ENCODE assay signal across 17 cellular contexts in genomic region chr7:157855452-157856213, GRCh38.
DNase-seq lines count a peak whose midpoint lies in the region; ATAC-seq and TF ChIP-seq lines count a peak whose summit lies in the region.
"Had no signal": no experiment of that assay in that cellular context is flagged by ENCODE, and none has a peak within 500 bp of the region (broad histone marks: within the 10 kb centered on the region; RNA-seq: fewer than 3 reads in every experiment).

No MANE protein-coding gene starts in this region.

- no peak overlapping the region for H3K9ac ChIP-seq in mesenchymal stem cell (ENCODE audit: low read length)

- no peak overlapping the region for H4K91ac ChIP-seq in mesenchymal stem cell (ENCODE audit: low read length)

- no peak for DNase-seq in activated naive CD4-positive, alpha-beta T cell treated with anti-CD3 and anti-CD28 coated beads for 36 hours
- DNase-seq in activated naive CD4-positive, alpha-beta T cell treated with anti-CD3 and anti-CD28 coated beads, Interleukin-2, amount 50 U/mL, for 72 hours (ENCODE audit: low spot score in 2 of 2) = no peak
- peak; percentile 30 for DNase-seq in SK-N-DZ (ENCODE audit: low spot score)
- no peak for DNase-seq in lower lobe of right lung
- DNase-seq in aorta = peak; percentile 58 to 59
- no peak for DNase-seq in mesenchymal stem cell
- no peak for DNase-seq in type B pancreatic cell (ENCODE audit: extremely low spot score, unreplicated experiment)
- DNase-seq: Caco-2, HCEC 1CT, IMR-90, NCI-H1092, NCI-H345, NCI-H526 treated with DMSO at 0.1 percent for 48 hours, PC-9 had no signal

- H3K23ac ChIP-seq in mesenchymal stem cell (ENCODE audit: low read length in 2 of 2) = no peak overlapping the region

- H3K4ac ChIP-seq in mesenchymal stem cell (ENCODE audit: low read depth in 1 of 2, low read length in 2 of 2) = no peak overlapping the region

- H3K36me3 Mint-ChIP-seq in activated naive CD4-positive, alpha-beta T cell treated with anti-CD3 and anti-CD28 coated beads for 36 hours (ENCODE audit: low read depth) = no peaks in the 10 kb centered on the region
- H3K36me3 Mint-ChIP-seq in activated naive CD4-positive, alpha-beta T cell treated with anti-CD3 and anti-CD28 coated beads, Interleukin-2, amount 50 U/mL, for 72 hours = no peaks in the 10 kb centered on the region
- H3K36me3 Mint-ChIP-seq in type B pancreatic cell = no peaks in the 10 kb centered on the region

- CTCF ChIA-PET in activated naive CD4-positive, alpha-beta T cell treated with anti-CD3 and anti-CD28 coated beads for 36 hours (lab: Charles Lee) = no interaction called here

- peaks cover 17% of the 10 kb centered on the region for H3K4me1 Mint-ChIP-seq in activated naive CD4-positive, alpha-beta T cell treated with anti-CD3 and anti-CD28 coated beads for 36 hours (ENCODE audit: low read depth)
- peaks cover 25% of the 10 kb centered on the region for H3K4me1 Mint-ChIP-seq in type B pancreatic cell (ENCODE audit: unreplicated experiment)

- H3K27me3 ChIP-seq in lower lobe of right lung (ENCODE audit: low read depth) (no peaks in the 10 kb centered on the region), aorta (ENCODE audit: control insufficient read depth in 1 of 2, insufficient read depth in 2 of 2, low read length in 1 of 2) (no peaks in the 10 kb centered on the region), mesenchymal stem cell (ENCODE audit: control insufficient read depth in 1 of 2, insufficient read depth in 1 of 2, low read length in 2 of 2) (no peaks in the 10 kb centered on the region)

- 66 to 67% methylated on average over 22 of the region's 22 CpGs for WGBS in aorta, 2 donors
- 68% methylated on average over 16 of the region's 22 CpGs for whole genome bisulfite sequencing in mesenchymal stem cell

- no peak overlapping the region for H3K27ac ChIP-seq in lower lobe of right lung
- no peak overlapping the region for H3K27ac ChIP-seq in aorta (ENCODE audit: low read depth in 1 of 2, low read length in 2 of 2)
- H3K27ac ChIP-seq in mesenchymal stem cell (ENCODE audit: low read length, poor library complexity, severe bottlenecking) = no peak overlapping the region
- H3K27ac ChIP-seq: C4-2B, PC-9 had no signal

- H3K79me1 ChIP-seq in mesenchymal stem cell (replicated peaks; ENCODE audit: low read length, poor library complexity, severe bottlenecking) = no peaks in the 10 kb centered on the region

- peak overlapping the region; percentile 24 for H3K27ac Mint-ChIP-seq in activated naive CD4-positive, alpha-beta T cell treated with anti-CD3 and anti-CD28 coated beads for 36 hours
- no peak overlapping the region for H3K27ac Mint-ChIP-seq in activated naive CD4-positive, alpha-beta T cell treated with anti-CD3 and anti-CD28 coated beads, Interleukin-2, amount 50 U/mL, for 72 hours
- no peak overlapping the region for H3K27ac Mint-ChIP-seq in type B pancreatic cell

- H2BK15ac ChIP-seq in mesenchymal stem cell (ENCODE audit: low read depth, poor library complexity, severe bottlenecking) = no peak overlapping the region

- no peak overlapping the region for H2AFZ ChIP-seq in mesenchymal stem cell (ENCODE audit: low read depth, low read length)
- H2AFZ ChIP-seq: PC-9 had no signal

- H3K9me3 ChIP-seq in lower lobe of right lung = no peaks in the 10 kb centered on the region
- H3K9me3 ChIP-seq in aorta (ENCODE audit: control insufficient read depth, low read length) = no peaks in the 10 kb centered on the region
- no peaks in the 10 kb centered on the region for H3K9me3 ChIP-seq in mesenchymal stem cell (ENCODE audit: control insufficient read depth, low read length)
- H3K9me3 ChIP-seq: Caco-2 had no signal

- peaks cover 5% of the 10 kb centered on the region for H3K4me1 ChIP-seq in lower lobe of right lung
- no peaks in the 10 kb centered on the region for H3K4me1 ChIP-seq in aorta (ENCODE audit: control insufficient read depth in 1 of 2, insufficient read depth in 2 of 2, low read length in 2 of 2)
- H3K4me1 ChIP-seq in mesenchymal stem cell (ENCODE audit: control insufficient read depth, insufficient read depth, low read depth, low read length) = no peaks in the 10 kb centered on the region
- H3K4me1 ChIP-seq: Caco-2 had no signal

- H3K36me3 ChIP-seq in lower lobe of right lung = no peaks in the 10 kb centered on the region
- H3K36me3 ChIP-seq in aorta (ENCODE audit: control insufficient read depth in 1 of 2, insufficient read depth in 2 of 2, low read length in 1 of 2) = no peaks in the 10 kb centered on the region
- no peaks in the 10 kb centered on the region for H3K36me3 ChIP-seq in mesenchymal stem cell (ENCODE audit: control insufficient read depth in 1 of 2, insufficient read depth in 2 of 2, low read depth in 1 of 2, low read length in 2 of 2)

- H2BK5ac ChIP-seq in mesenchymal stem cell (ENCODE audit: low read depth, low read length, poor library complexity, severe bottlenecking) = no peak overlapping the region

- no peak overlapping the region for H2AK5ac ChIP-seq in mesenchymal stem cell (ENCODE audit: low read length, severe bottlenecking)

- TF ChIP-seq CTCF in lower lobe of right lung (IDR thresholded peaks at IDR 0.05) (no peak), type B pancreatic cell (conservative IDR thresholded peaks at IDR 0.05) (no peak)

- no peak overlapping the region for H3K4me3 Mint-ChIP-seq in activated naive CD4-positive, alpha-beta T cell treated with anti-CD3 and anti-CD28 coated beads for 36 hours
- H3K4me3 Mint-ChIP-seq in type B pancreatic cell = no peak overlapping the region

- H2BK120ac ChIP-seq in mesenchymal stem cell (ENCODE audit: low read depth, low read length) = no peak overlapping the region

- H3K4me3 ChIP-seq in lower lobe of right lung (peak overlapping the region; percentile 40), aorta (ENCODE audit: low read length in 2 of 2) (no peak overlapping the region), mesenchymal stem cell (ENCODE audit: insufficient read depth in 1 of 2, low read depth in 1 of 2, low read length in 2 of 2) (no peak overlapping the region)
- H3K4me3 ChIP-seq: GM12878, PC-9 had no signal

- H3K9me3 Mint-ChIP-seq in activated naive CD4-positive, alpha-beta T cell treated with anti-CD3 and anti-CD28 coated beads for 36 hours = no peaks in the 10 kb centered on the region
- H3K9me3 Mint-ChIP-seq in activated naive CD4-positive, alpha-beta T cell treated with anti-CD3 and anti-CD28 coated beads, Interleukin-2, amount 50 U/mL, for 72 hours = peaks cover 0 to 6% of the 10 kb centered on the region in 2 donors
- H3K9me3 Mint-ChIP-seq in type B pancreatic cell = no peaks in the 10 kb centered on the region

- H3K14ac ChIP-seq in mesenchymal stem cell (ENCODE audit: low read length in 2 of 2) = no peak overlapping the region

- no peak overlapping the region for H4K8ac ChIP-seq in mesenchymal stem cell (ENCODE audit: low read length)

- no peak overlapping the region for H3K4me2 ChIP-seq in mesenchymal stem cell (ENCODE audit: low read length, poor library complexity, severe bottlenecking)
- H3K4me2 ChIP-seq: PC-9 had no signal

- no peak overlapping the region for H3K18ac ChIP-seq in mesenchymal stem cell (ENCODE audit: low read depth in 1 of 2, low read length in 2 of 2)

- no peak for ATAC-seq in activated naive CD4-positive, alpha-beta T cell treated with anti-CD3 and anti-CD28 coated beads, Interleukin-2, amount 50 U/mL, for 72 hours
- no peak for ATAC-seq in lower lobe of right lung
- no peak for ATAC-seq in aorta (ENCODE audit: low FRiP score)
- ATAC-seq in HG03135 (IDR thresholded peaks at IDR 0.05; ENCODE audit: unreplicated experiment) = no peak
- ATAC-seq: GM12878 had no signal

- no peaks in the 10 kb centered on the region for H3K27me3 Mint-ChIP-seq in activated naive CD4-positive, alpha-beta T cell treated with anti-CD3 and anti-CD28 coated beads for 36 hours (ENCODE audit: low read depth)
- H3K27me3 Mint-ChIP-seq in type B pancreatic cell = peaks cover 9% of the 10 kb centered on the region

- intact Hi-C loops in activated naive CD4-positive, alpha-beta T cell treated with anti-CD3 and anti-CD28 coated beads for 36 hours (cut with micrococcal nuclease) = no loop called here
- intact Hi-C loops in lower lobe of right lung (cut with DNase I) = no loop called here
- intact Hi-C loops in aorta (cut with DNase I) = no loop called here

- no peak overlapping the region for H2BK12ac ChIP-seq in mesenchymal stem cell (ENCODE audit: low read length in 2 of 2)

Comparison
In these comparisons a context has a peak if more than half of its experiments do, and no peak if none do; other contexts are left out.
1. DNase-seq: peak in SK-N-DZ (single experiment) and aorta (2 of 2); none in activated naive CD4-positive, alpha-beta T cell treated with anti-CD3 and anti-CD28 coated beads for 36 hours (single experiment), activated naive CD4-positive, alpha-beta T cell treated with anti-CD3 and anti-CD28 coated beads, Interleukin-2, amount 50 U/mL, for 72 hours (0 of 2), lower lobe of right lung (single experiment), mesenchymal stem cell (single experiment) and type B pancreatic cell (single experiment).